In the genomic region with DNA sequence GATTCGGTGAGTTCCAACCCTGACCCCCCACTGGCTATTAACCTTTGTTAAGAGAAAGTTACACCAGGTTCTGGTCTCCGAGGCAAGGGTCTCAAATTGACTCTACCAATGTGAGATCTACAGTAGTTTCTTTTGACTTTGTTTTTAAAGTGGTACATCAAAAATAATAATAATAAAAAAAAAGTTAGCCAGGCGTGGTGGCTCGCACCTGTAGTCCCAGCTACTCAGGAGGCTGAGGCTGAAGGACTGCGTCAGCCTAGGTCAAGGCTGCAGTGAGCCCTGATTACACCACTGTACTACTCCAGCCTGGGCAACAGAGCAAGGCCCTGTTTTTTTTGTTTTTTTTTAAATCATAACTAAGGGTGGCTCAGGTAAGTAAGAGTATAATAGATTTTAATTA, we compare ENCODE assay signal across 16 cellular contexts. TPM values are rescaled to one million over a fixed set of nuclear protein-coding genes. Genes with fewer than 3 reads are reported as not detected.
DNase-seq lines count a peak whose midpoint lies in the region; ATAC-seq, FAIRE-seq and TF ChIP-seq lines count a peak whose summit lies in the region.
"Had no signal": no experiment of that assay in that cellular context is flagged by ENCODE, and none has a peak within 500 bp of the region (broad histone marks: within the 10 kb centered on the region; RNA-seq: fewer than 3 reads in every experiment).

No MANE protein-coding gene starts in this region.

- WGBS in body of pancreas, 2 donors, result 72 to 79% methylated on average over 5 of the region's 5 CpGs

- DNase-seq in HFFc6 (no peak), body of pancreas (no peak), lower lobe of right lung (no peak), substantia nigra (lab: John Stamatoyannopoulos, UW) (no peak), NCI-H1436 treated with DMSO at 0.1 percent for 48 hours (lab: John Stamatoyannopoulos, UW) (no peak), HTR-8/SVneo (ENCODE audit: insufficient read length, low spot score) (no peak)
- DNase-seq: activated CD4-positive, alpha-beta memory T cell treated with anti-CD3 and anti-CD28 coated beads for 36 hours; activated naive CD4-positive, alpha-beta T cell treated with anti-CD3 and anti-CD28 coated beads, Interleukin-2, amount 10 ng/mL, durations not matched to agents 7 days and 5 days; CD4-positive, CD25-positive, alpha-beta regulatory T cell; foreskin keratinocyte; GDM1; NCI-H446 treated with DMSO at 0.1 percent for 48 hours; nephron progenitor cell had no signal

- no peak for TF ChIP-seq POLR2A in body of pancreas (IDR thresholded peaks at IDR 0.05)

- no peaks in the 10 kb centered on the region for H3K9me3 ChIP-seq in body of pancreas
- H3K9me3 ChIP-seq in lower lobe of right lung, result no peaks in the 10 kb centered on the region
- H3K9me3 ChIP-seq: HAP-1 had no signal

- peaks cover 16% of the 10 kb centered on the region for H3K27me3 Mint-ChIP-seq in HFFc6 (ENCODE audit: insufficient read depth)

- H3K27ac ChIP-seq in body of pancreas (peak overlapping the region; percentile 97 to 100 (median 100)), lower lobe of right lung (peak overlapping the region; percentile 100), substantia nigra (ENCODE audit: low read depth, low read length, poor library complexity, severe bottlenecking) (peak overlapping the region; percentile 91)

- no peak overlapping the region for H3K4me3 ChIP-seq in body of pancreas
- H3K4me3 ChIP-seq in lower lobe of right lung, result peak overlapping the region; percentile 75
- H3K4me3 ChIP-seq: HAP-1 had no signal

- H3K27me3 ChIP-seq in body of pancreas (no peaks in the 10 kb centered on the region), lower lobe of right lung (ENCODE audit: low read depth) (no peaks in the 10 kb centered on the region)
- H3K27me3 ChIP-seq: foreskin keratinocyte had no signal

- intact Hi-C loops in body of pancreas (cut with DNase I) (no loop called here), lower lobe of right lung (cut with DNase I) (loop anchor here (10.0 kb wide), 1 partner anchor 59 kb away; no protein-coding TSS in a partner anchor)

- H3K4me1 Mint-ChIP-seq in HFFc6 (ENCODE audit: low read depth), result peaks cover 36% of the 10 kb centered on the region

- peaks cover 7% of the 10 kb centered on the region; the same call in 1 of the 2 replicates for H3K36me3 Mint-ChIP-seq in HFFc6 (ENCODE audit: low read depth)
- H3K36me3 Mint-ChIP-seq: CD4-positive, CD25-positive, alpha-beta regulatory T cell had no signal

- no peak for TF ChIP-seq CTCF in HFFc6 (IDR thresholded peaks at IDR 0.05)
- TF ChIP-seq CTCF in body of pancreas (IDR thresholded peaks at IDR 0.05), result no peak
- TF ChIP-seq CTCF in lower lobe of right lung (IDR thresholded peaks at IDR 0.05), result no peak

- H3K27ac Mint-ChIP-seq in HFFc6, result peak overlapping the region; percentile 100; the same call in 1 of the 2 replicates
- H3K27ac Mint-ChIP-seq: nephron progenitor cell had no signal

- H3K4me3 Mint-ChIP-seq in HFFc6, result no peak overlapping the region; the same call in 1 of the 2 replicates

- no peaks in the 10 kb centered on the region for H3K9me3 Mint-ChIP-seq in HFFc6
- H3K9me3 Mint-ChIP-seq: activated CD4-positive, alpha-beta memory T cell treated with anti-CD3 and anti-CD28 coated beads for 36 hours; activated naive CD4-positive, alpha-beta T cell treated with anti-CD3 and anti-CD28 coated beads, Interleukin-2, amount 10 ng/mL, durations not matched to agents 7 days and 5 days; nephron progenitor cell had no signal

- H3K36me3 ChIP-seq in body of pancreas (replicated peaks in 1 of 2; ENCODE audit: insufficient read depth in 1 of 2, low read depth in 2 of 2) (no peaks in the 10 kb centered on the region), lower lobe of right lung (no peaks in the 10 kb centered on the region)
- H3K36me3 ChIP-seq: HAP-1 had no signal

- ATAC-seq in body of pancreas (no peak), lower lobe of right lung (no peak), HG02981 (IDR thresholded peaks at IDR 0.05; ENCODE audit: unreplicated experiment) (no peak)
- ATAC-seq: foreskin keratinocyte had no signal

- peaks cover 45% of the 10 kb centered on the region for H3K4me1 ChIP-seq in body of pancreas
- peaks cover 46% of the 10 kb centered on the region for H3K4me1 ChIP-seq in lower lobe of right lung

- FAIRE-seq in HTR-8/SVneo (lab: Jason Lieb, UNC), result no peak
- FAIRE-seq: islet of Langerhans had no signal

RNA-seq across cellular contexts. Expression of a gene that starts 1.0 kb away (rescaled TPM):
- total RNA-seq in HFFc6 (2021; fragmentation: NEBNext Ultra II Directional; extraction: Animal tissue kit (Norgen Biotek cat#: 25700)), result 10 to 100 TPM in 5 of 6 experiments, 1 to 10 TPM in 1; 7.9 to 15.7 (median 12.4) TPM
- 10 to 100 TPM; 38.1 to 63.6 TPM for total RNA-seq in body of pancreas
- total RNA-seq in lower lobe of right lung, result 76.9 TPM
